ENCODE assay signal across 10 cellular contexts in the genomic region with DNA sequence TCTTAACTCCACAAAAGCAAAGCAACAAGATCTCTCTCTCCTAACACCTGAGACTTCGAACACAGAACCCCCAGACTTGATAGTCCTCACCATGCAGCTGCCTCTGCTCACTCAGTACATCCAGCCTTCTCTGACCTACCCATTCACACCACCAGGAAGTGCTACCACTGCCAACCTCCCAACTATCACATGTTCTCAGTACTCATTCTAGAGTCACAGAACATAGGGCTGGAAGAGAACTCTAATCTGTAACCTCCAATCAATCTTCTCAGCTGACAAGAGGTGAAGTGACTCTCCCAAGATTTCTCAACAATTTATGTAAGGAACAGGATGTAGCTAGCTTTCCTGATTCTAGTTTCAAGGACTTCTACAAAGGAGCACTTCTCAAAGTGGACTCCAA. TPM values are rescaled to one million over a fixed set of nuclear protein-coding genes. Genes with fewer than 3 reads are reported as not detected.
DNase-seq lines count a peak whose midpoint lies in the region; ATAC-seq, FAIRE-seq and TF ChIP-seq lines count a peak whose summit lies in the region.
"Had no signal": no experiment of that assay in that cellular context is flagged by ENCODE, and none has a peak within 500 bp of the region (broad histone marks: within the 10 kb centered on the region; RNA-seq: fewer than 3 reads in every experiment).

No MANE protein-coding gene starts in this region.

- CTCF ChIA-PET in K562 (lab: Yijun Ruan, JAX; ENCODE audit: low intra/inter-chr PET ratio): no interaction called here

- intact Hi-C loops in K562 (cut with micrococcal nuclease) (no loop called here), lower lobe of right lung (cut with DNase I) (no loop called here), transverse colon (cut with DNase I; ENCODE audit: low total_unique reads) (loop anchor here (2.0 to 10.0 kb wide), 2 partner anchors 68 to 252 kb away; no protein-coding TSS in a partner anchor)

- WGBS in K562 (ENCODE audit: insufficient coverage, low coverage, missing lambda C conversion rate): 82% methylated on average over 1 of the region's 1 CpG
- WGBS in transverse colon (ENCODE audit: low coverage in 1 of 2), 2 donors: 88 to 93% methylated on average over 1 of the region's 1 CpG

- H3K4me2 ChIP-seq in Loucy (ENCODE audit: low read depth, low read length, poor library complexity, severe bottlenecking) (peak overlapping the region; percentile 60), K562 (ENCODE audit: insufficient read depth, low read length) (no peak overlapping the region; the same call in 1 of the 2 replicates)

- BruUV-seq in K562 (replicated peaks; lab: Mats Ljungman, UMichigan): no TSS peak

- H3K9me3 ChIP-seq in Loucy (ENCODE audit: insufficient read depth, low read depth, low read length) (peaks cover 13% of the 10 kb centered on the region; the same call in 1 of the 2 replicates), K562 (replicated peaks; ENCODE audit: control insufficient read depth, insufficient read depth, low read depth, low read length) (peaks cover 9% of the 10 kb centered on the region; the same call in 1 of the 2 replicates), lower lobe of right lung (no peaks in the 10 kb centered on the region), transverse colon (no peaks in the 10 kb centered on the region), SJCRH30 (replicated peaks) (no peaks in the 10 kb centered on the region)

- TF ChIP-seq POLR2A in K562 (conservative IDR thresholded peaks at IDR 0.05): no peak
- TF ChIP-seq POLR2A in transverse colon (IDR thresholded peaks at IDR 0.05): no peak

- no peak for FAIRE-seq in K562 (lab: Jason Lieb, UNC)

- in situ Hi-C loops in Caki2 (cut with HindIII; ENCODE audit: low pct_unique_long_range_greater_than_20kb, low sequenced_read_pairs): no loop called here
- in situ Hi-C loops in K562 (cut with MboI): no loop called here
- in situ Hi-C loops in transverse colon (cut with MboI; ENCODE audit: low pct_ligation_motif_present in 1 of 4, low pct_unique_long_range_greater_than_20kb in 1 of 4, low sequenced_read_pairs in 3 of 4): loop anchor here in 2 of 4 donors (25.0 kb wide), 1 partner anchor 249 kb away; no protein-coding TSS in a partner anchor

- H3K4me1 ChIP-seq in Loucy (ENCODE audit: insufficient read depth, low read length, poor library complexity, severe bottlenecking) (peaks cover 52% of the 10 kb centered on the region), K562 (replicated peaks in 1 of 2; ENCODE audit: control insufficient read depth in 2 of 2, insufficient read depth in 2 of 2, low read length in 2 of 2) (peaks cover 4% of the 10 kb centered on the region in 2 experiments; a peak in 3 of 5 replicates), lower lobe of right lung (peaks cover 55% of the 10 kb centered on the region), transverse colon (peaks cover 9 to 56% (median 31%) of the 10 kb centered on the region in 4 donors), SJCRH30 (peaks cover 6% of the 10 kb centered on the region; the same call in 1 of the 2 replicates)

- H3F3A ChIP-seq in Loucy (ENCODE audit: low read depth): no peaks in the 10 kb centered on the region

- H3K9ac ChIP-seq in Loucy (ENCODE audit: low read depth, low read length, poor library complexity, severe bottlenecking): peak overlapping the region; percentile 6
- H3K9ac ChIP-seq in K562 (ENCODE audit: insufficient read depth in 1 of 2, low read depth in 2 of 2, low read length in 2 of 2): no peak overlapping the region

- H3K27ac ChIP-seq in K562 (ENCODE audit: extremely low read depth, low read depth, low read length): no peak overlapping the region
- H3K27ac ChIP-seq in lower lobe of right lung: no peak overlapping the region
- H3K27ac ChIP-seq in transverse colon: no peak overlapping the region
- no peak overlapping the region for H3K27ac ChIP-seq in SJCRH30

- TF ChIP-seq EP300 in K562 (IDR thresholded peaks at IDR 0.05; ENCODE audit: low read length): no peak
- no peak for TF ChIP-seq EP300 in transverse colon (IDR thresholded peaks at IDR 0.05; ENCODE audit: low read depth)

- peaks cover 26% of the 10 kb centered on the region for H4K20me1 ChIP-seq in Loucy (ENCODE audit: insufficient read depth, low read length, poor library complexity, severe bottlenecking)
- no peaks in the 10 kb centered on the region for H4K20me1 ChIP-seq in K562 (replicated peaks; ENCODE audit: control insufficient read depth, insufficient read depth, low read length)

- no peaks in the 10 kb centered on the region for H3K9me1 ChIP-seq in K562 (ENCODE audit: control insufficient read depth, insufficient read depth, low read length)

- H3K4me3 ChIP-seq in Loucy (ENCODE audit: low read length, poor library complexity, severe bottlenecking): peak overlapping the region; percentile 52
- no peak overlapping the region for H3K4me3 ChIP-seq in K562
- no peak overlapping the region for H3K4me3 ChIP-seq in lower lobe of right lung
- H3K4me3 ChIP-seq in transverse colon: no peak overlapping the region
- H3K4me3 ChIP-seq in SJCRH30: no peak overlapping the region

- TF ChIP-seq CTCF in Loucy (conservative IDR thresholded peaks at IDR 0.05; ENCODE audit: low read length) (no peak), K562 (IDR thresholded peaks at IDR 0.05 in 2 of 3, conservative IDR thresholded peaks at IDR 0.05 in 1 of 3; ENCODE audit: insufficient read depth in 2 of 3, low read depth in 1 of 3, low read length in 3 of 3) (no peak), lower lobe of right lung (IDR thresholded peaks at IDR 0.05) (no peak), transverse colon (IDR thresholded peaks at IDR 0.05) (no peak)

- peak; percentile 46 for DNase-seq in Caki2 (ENCODE audit: low read depth)
- peak in 1 of 4 experiments; percentile 22 for DNase-seq in K562 (ENCODE audit: extremely low read depth in 1 of 4, low spot score in 3 of 4)
- DNase-seq in lower lobe of right lung: no peak
- DNase-seq in transverse colon: no peak
- no peak for DNase-seq in SJCRH30
- DNase-seq in activated CD4-positive, alpha-beta T cell treated with anti-CD3 and anti-CD28 coated beads for 1 hour: no peak
- DNase-seq: activated CD4-positive, CD25-positive, alpha-beta regulatory T cell; NCI-H2029 treated with DMSO at 0.1 percent for 48 hours had no signal

- H2AFZ ChIP-seq in Loucy (ENCODE audit: low read length): no peak overlapping the region
- H2AFZ ChIP-seq in K562 (ENCODE audit: low read depth, low read length): no peak overlapping the region

- ATAC-seq in K562: no peak
- ATAC-seq in lower lobe of right lung: peak; percentile 43 to 73
- no peak for ATAC-seq in GM18502 (IDR thresholded peaks at IDR 0.05; ENCODE audit: poor library complexity, unreplicated experiment)

- H3K27me3 ChIP-seq in Loucy (ENCODE audit: insufficient read depth, low read length, poor library complexity, severe bottlenecking) (peaks cover 3% of the 10 kb centered on the region), K562 (ENCODE audit: control insufficient read depth in 2 of 2, insufficient read depth in 2 of 2, low read length in 2 of 2) (no peaks in the 10 kb centered on the region), lower lobe of right lung (ENCODE audit: low read depth) (no peaks in the 10 kb centered on the region), transverse colon (no peaks in the 10 kb centered on the region), SJCRH30 (no peaks in the 10 kb centered on the region)

- H3K36me3 ChIP-seq in Loucy (ENCODE audit: insufficient read depth, low read length) (peaks cover 32% of the 10 kb centered on the region), K562 (ENCODE audit: control insufficient read depth, insufficient read depth, low read length) (peaks cover 48% of the 10 kb centered on the region), lower lobe of right lung (peaks cover 35% of the 10 kb centered on the region), transverse colon (peaks cover 0 to 32% (median 12%) of the 10 kb centered on the region in 4 donors), SJCRH30 (peaks cover 36% of the 10 kb centered on the region)

- H3K79me2 ChIP-seq in Loucy (ENCODE audit: insufficient read depth, low read length) (peaks cover 77% of the 10 kb centered on the region), K562 (ENCODE audit: control insufficient read depth, insufficient read depth, low read length) (peaks cover 56% of the 10 kb centered on the region)

- H3K9me2 ChIP-seq in Loucy (replicated peaks; ENCODE audit: low read depth, low read length): no peaks in the 10 kb centered on the region

- TF ChIP-seq RAD21 in K562 (CRISPR knock-in tag; conservative IDR thresholded peaks at IDR 0.05 in 1 of 2, IDR thresholded peaks at IDR 0.05 in 1 of 2): no peak

- POLR2A ChIA-PET in K562 (lab: Yijun Ruan, JAX): no interaction called here

RNA-seq across cellular contexts. Expression of gene NUDCD3, which starts 3.8 kb away (rescaled TPM):
- 29.4 and 30.3 TPM in 2 replicates for total RNA-seq in Caki2 (2014; rRNA removed; shearing (Covaris generic); ENCODE audit: low replicate concordance)
- 63.6 and 73.8 TPM in 2 replicates for total RNA-seq in K562 (2011; cell fraction: chromatin; rRNA removed; ENCODE audit: low replicate concordance)
- 37.4 and 47.0 TPM in 2 replicates for total RNA-seq in K562 (2011; cell fraction: nucleolus; rRNA removed)
- total RNA-seq in K562 (2011; cell fraction: nucleoplasm; rRNA removed): 50.4 and 63.1 TPM in 2 replicates
- total RNA-seq in K562 (2014; rRNA removed) (38.9 and 44.2 TPM in 2 replicates), K562 (2014; rRNA removed; fragmentation: Illumina TruSeq; extraction: Trizol) (34.1 and 34.5 TPM in 2 replicates), K562 (2015; rRNA removed; fragmentation: Illumina TruSeq; extraction: Trizol) (32.2 and 36.5 TPM in 2 replicates), K562 (2021) (64.2 and 67.5 TPM in 2 replicates), lower lobe of right lung (87.6 TPM), transverse colon (10 to 100 TPM; 31.9 to 76.7 (median 38.6) TPM)
- polyA plus RNA-seq in K562 (2011; rRNA removed) (44.1 and 48.8 TPM in 2 replicates), K562 (2014; fragmentation: Illumina TruSeq; extraction: Trizol) (36.6 and 42.6 TPM in 2 replicates), K562 (2014; fragmentation: Nextera tagmentation; extraction: Ambion mirVana) (10 to 100 TPM; 24.8 to 51.1 TPM), K562 (2014; rRNA removed) (33.2 and 37.9 TPM in 2 replicates)
- polyA plus RNA-seq in K562 (2011; cell fraction: cytosol; rRNA removed): 31.6 and 43.3 TPM in 2 replicates
- polyA plus RNA-seq in K562 (2011; cell fraction: nucleus; rRNA removed): 40.4 and 53.9 TPM in 2 replicates
- 43.7 and 44.4 TPM in 2 replicates for polyA plus RNA-seq in K562 (2012)
- polyA minus RNA-seq in K562 (2011; rRNA and poly(A)+ RNA removed): 87.8 and 95.8 TPM in 2 replicates
- polyA minus RNA-seq in K562 (2011; cell fraction: cytosol; rRNA and poly(A)+ RNA removed): 34.4 and 44.3 TPM in 2 replicates
- 27.1 and 34.5 TPM in 2 replicates for polyA minus RNA-seq in K562 (2011; cell fraction: nucleus; rRNA and poly(A)+ RNA removed)
- 57.6 and 60.2 TPM in 2 replicates for total RNA-seq in SJCRH30 (2014; rRNA removed; shearing (Covaris generic))

RNA-seq across cellular contexts. Expression of gene NPC1L1, which starts 54.4 kb away (rescaled TPM):
- not detected in 2 replicates for total RNA-seq in Caki2 (2014; rRNA removed; shearing (Covaris generic); ENCODE audit: low replicate concordance)
- 0.26 and 0.81 TPM in 2 replicates for total RNA-seq in K562 (2011; cell fraction: chromatin; rRNA removed; ENCODE audit: low replicate concordance)
- total RNA-seq in K562 (2011; cell fraction: nucleolus; rRNA removed): 0.33 and 0.39 TPM in 2 replicates
- 0.15 and 0.37 TPM in 2 replicates for total RNA-seq in K562 (2011; cell fraction: nucleoplasm; rRNA removed)
- 0.18 TPM in 1 of 2 replicates, not detected in the other for total RNA-seq in K562 (2014; rRNA removed)
- total RNA-seq in K562 (2014; rRNA removed; fragmentation: Illumina TruSeq; extraction: Trizol): not detected in 2 replicates
- total RNA-seq in K562 (2015; rRNA removed; fragmentation: Illumina TruSeq; extraction: Trizol): not detected in 2 replicates
- total RNA-seq in K562 (2021): 0.02 and 0.07 TPM in 2 replicates
- 0.08 and 0.14 TPM in 2 replicates for polyA plus RNA-seq in K562 (2011; rRNA removed)
- polyA plus RNA-seq in K562 (2011; cell fraction: cytosol; rRNA removed): 0.10 and 0.18 TPM in 2 replicates
- polyA plus RNA-seq in K562 (2011; cell fraction: nucleus; rRNA removed): 0.74 and 1.1 TPM in 2 replicates
- polyA plus RNA-seq in K562 (2012): 0.08 and 0.11 TPM in 2 replicates
- polyA plus RNA-seq in K562 (2014; fragmentation: Illumina TruSeq; extraction: Trizol): 0.01 and 0.06 TPM in 2 replicates
- polyA plus RNA-seq in K562 (2014; fragmentation: Nextera tagmentation; extraction: Ambion mirVana): not detected
- 0.07 TPM in 1 of 2 replicates, not detected in the other for polyA plus RNA-seq in K562 (2014; rRNA removed)
- 0.06 and 0.11 TPM in 2 replicates for polyA minus RNA-seq in K562 (2011; rRNA and poly(A)+ RNA removed)
- not detected in 2 replicates for polyA minus RNA-seq in K562 (2011; cell fraction: cytosol; rRNA and poly(A)+ RNA removed)
- polyA minus RNA-seq in K562 (2011; cell fraction: nucleus; rRNA and poly(A)+ RNA removed): 0.13 and 0.44 TPM in 2 replicates
- 0.21 TPM for total RNA-seq in lower lobe of right lung
- under 1 TPM in 1 of 4 donors, not detected in 3; 0.48 TPM for total RNA-seq in transverse colon
- total RNA-seq in SJCRH30 (2014; rRNA removed; shearing (Covaris generic)): not detected in 2 replicates

Comparison
In these comparisons a context has a peak if more than half of its experiments do, and no peak if none do; other contexts are left out.
1. ATAC-seq: peak in lower lobe of right lung (2 of 2); none in K562 (single experiment) and GM18502 (single experiment).